Comparison of ENCODE assay signal across 10 cellular contexts in the genomic region with DNA sequence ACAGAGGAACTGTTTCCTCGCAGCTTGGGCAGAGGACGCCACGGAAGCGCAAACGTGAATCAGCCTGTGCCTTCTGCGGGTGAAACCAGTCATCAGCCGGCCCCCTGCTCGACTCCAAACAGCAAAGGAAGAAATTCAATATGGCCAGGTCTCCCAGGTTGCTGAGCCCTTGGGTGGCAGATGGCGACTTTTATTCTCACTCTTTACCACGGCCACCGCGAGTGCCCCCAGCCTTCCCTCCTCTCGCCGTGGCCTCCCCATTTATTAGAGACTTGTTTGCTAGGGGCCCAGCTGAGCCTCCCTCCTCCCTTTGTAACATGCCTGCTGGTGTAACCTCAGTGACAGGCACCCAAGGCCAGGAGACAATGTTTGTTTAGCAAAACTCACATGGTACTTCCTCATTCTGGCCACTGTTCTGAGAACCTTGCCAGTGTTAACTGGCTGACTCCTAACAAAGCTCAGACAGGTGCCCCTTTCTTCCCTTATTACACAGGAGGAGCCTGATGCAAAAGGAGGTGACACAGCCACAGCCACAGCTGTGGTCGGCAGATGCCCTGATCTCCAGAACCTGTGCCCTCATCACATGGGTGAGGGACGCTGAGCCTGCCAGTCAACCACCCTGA. TPM values are rescaled to one million over a fixed set of nuclear protein-coding genes. Genes with fewer than 3 reads are reported as not detected.
DNase-seq lines count a peak whose midpoint lies in the region; ATAC-seq and TF ChIP-seq lines count a peak whose summit lies in the region.
"Had no signal": no experiment of that assay in that cellular context is flagged by ENCODE, and none has a peak within 500 bp of the region (broad histone marks: within the 10 kb centered on the region; RNA-seq: fewer than 3 reads in every experiment).

No MANE protein-coding gene starts in this region.

- no peaks in the 10 kb centered on the region for H3K9me3 ChIP-seq in breast epithelium
- no peaks in the 10 kb centered on the region for H3K9me3 ChIP-seq in gastrocnemius medialis

- H3K27ac Mint-ChIP-seq in MCF 10A (ENCODE audit: low read depth, unreplicated experiment) = no peak overlapping the region

- CTCF ChIA-PET in MCF 10A (lab: Yijun Ruan, JAX) = no interaction called here

- DNase-seq in breast epithelium (ENCODE audit: low spot score in 2 of 2) (peak in 1 of 2 donors; percentile 54), MCF 10A (ENCODE audit: unreplicated experiment) (no peak), NOMO-1 treated with DMSO at 0.1 percent for 48 hours (lab: John Stamatoyannopoulos, UW; ENCODE audit: unreplicated experiment) (peak; percentile 66), left lobe of liver (ENCODE audit: low spot score) (no peak), gastrocnemius medialis (no peak), Right ventricle myocardium superior (no peak), DMS 273 (lab: John Stamatoyannopoulos, UW; ENCODE audit: unreplicated experiment) (no peak)
- DNase-seq: left ventricle myocardium superior had no signal

- intact Hi-C loops in breast epithelium (cut with DNase I; ENCODE audit: low total_unique reads) = loop anchor here (2.0 kb wide), 1 partner anchor 17 kb away; no protein-coding TSS in a partner anchor
- intact Hi-C loops in MCF 10A (cut with micrococcal nuclease) = no loop called here
- intact Hi-C loops in gastrocnemius medialis (cut with DNase I; ENCODE audit: low total_unique reads) = no loop called here
- intact Hi-C loops in Right ventricle myocardium superior (cut with DNase I) = loop anchor here (5.0 kb wide), 1 partner anchor 33 kb away; no protein-coding TSS in a partner anchor

- no peaks in the 10 kb centered on the region for H3K36me3 ChIP-seq in breast epithelium
- H3K36me3 ChIP-seq in gastrocnemius medialis = no peaks in the 10 kb centered on the region

- in situ Hi-C loops in gastrocnemius medialis (cut with MboI; ENCODE audit: low sequenced_read_pairs in 4 of 4) = loop anchor here in 1 of 4 donors (25.0 kb wide), 1 partner anchor 93 kb away; no protein-coding TSS in a partner anchor

- H3K27ac ChIP-seq in breast epithelium = peak overlapping the region; percentile 77 to 83
- H3K27ac ChIP-seq in gastrocnemius medialis = no peak overlapping the region
- H3K27ac ChIP-seq: esophagus muscularis mucosa had no signal

- no peaks in the 10 kb centered on the region for H3K36me3 Mint-ChIP-seq in MCF 10A (ENCODE audit: insufficient read depth, unreplicated experiment)

- peak; percentile 74 for ATAC-seq in left lobe of liver
- ATAC-seq in gastrocnemius medialis = no peak
- ATAC-seq in HG03135 (IDR thresholded peaks at IDR 0.05; ENCODE audit: unreplicated experiment) = no peak
- ATAC-seq in Right ventricle myocardium superior (ENCODE audit: poor library complexity) = no peak
- ATAC-seq: left ventricle myocardium superior had no signal

- H3K4me3 ChIP-seq in breast epithelium (no peak overlapping the region), gastrocnemius medialis (no peak overlapping the region)
- H3K4me3 ChIP-seq: esophagus muscularis mucosa had no signal

- H3K4me1 Mint-ChIP-seq in MCF 10A (ENCODE audit: insufficient read depth, unreplicated experiment) = peaks cover 10% of the 10 kb centered on the region

- no peaks in the 10 kb centered on the region for H3K4me1 ChIP-seq in breast epithelium
- H3K4me1 ChIP-seq in gastrocnemius medialis = peaks cover 8 to 13% of the 10 kb centered on the region in 2 donors

- H3K27me3 ChIP-seq in breast epithelium (no peaks in the 10 kb centered on the region), gastrocnemius medialis (no peaks in the 10 kb centered on the region)
- H3K27me3 ChIP-seq: esophagus muscularis mucosa had no signal

- POLR2A ChIA-PET in MCF 10A (lab: Yijun Ruan, JAX) = no interaction called here

- TF ChIP-seq POLR2A in breast epithelium (IDR thresholded peaks at IDR 0.05) = no peak
- no peak for TF ChIP-seq POLR2A in gastrocnemius medialis (IDR thresholded peaks at IDR 0.05)

- no peaks in the 10 kb centered on the region for H3K27me3 Mint-ChIP-seq in MCF 10A (ENCODE audit: insufficient read depth, unreplicated experiment)

- TF ChIP-seq CTCF in breast epithelium (IDR thresholded peaks at IDR 0.05) = no peak
- TF ChIP-seq CTCF in MCF 10A (IDR thresholded peaks at IDR 0.05; ENCODE audit: unreplicated experiment) = no peak
- no peak for TF ChIP-seq CTCF in gastrocnemius medialis (IDR thresholded peaks at IDR 0.05 in 4 of 5, conservative IDR thresholded peaks at IDR 0.05 in 1 of 5)

- H3K4me3 Mint-ChIP-seq in MCF 10A (ENCODE audit: unreplicated experiment) = no peak overlapping the region

- no TSS peak for BruUV-seq in MCF 10A (replicated peaks; lab: Mats Ljungman, UMichigan)

- no peaks in the 10 kb centered on the region for H3K9me3 Mint-ChIP-seq in MCF 10A (ENCODE audit: unreplicated experiment)

RNA-seq across cellular contexts. Expression of gene RAB20, which starts 5.8 kb away (rescaled TPM):
- total RNA-seq in breast epithelium = 10 to 100 TPM; 25.8 to 33.4 (median 30.0) TPM
- 1.7 and 2.8 TPM in 2 replicates for total RNA-seq in MCF 10A (2022)
- 12.3 TPM for total RNA-seq in left lobe of liver
- 1 to 10 TPM in 2 of 4 donors, under 1 TPM in 2; 0.31 to 9.1 (median 2.0) TPM for total RNA-seq in gastrocnemius medialis
- 10.0 TPM for total RNA-seq in Right ventricle myocardium superior

RNA-seq across cellular contexts. Expression of gene NAXD, which starts 59.6 kb away (rescaled TPM):
- 10 to 100 TPM; 23.4 to 34.8 (median 32.1) TPM for total RNA-seq in breast epithelium
- 27.7 and 28.3 TPM in 2 replicates for total RNA-seq in MCF 10A (2022)
- total RNA-seq in left lobe of liver = 34.4 TPM
- 10 to 100 TPM; 17.9 to 24.7 (median 21.5) TPM for total RNA-seq in gastrocnemius medialis
- total RNA-seq in Right ventricle myocardium superior = 27.6 TPM

Comparison
In these comparisons a context has a peak if more than half of its experiments do, and no peak if none do; other contexts are left out.
1. intact Hi-C loops: an anchor here in breast epithelium (2.0 kb wide) and Right ventricle myocardium superior (5.0 kb wide); none called in MCF 10A and gastrocnemius medialis.
2. H3K27ac ChIP-seq: peak in breast epithelium (2 of 2); none in gastrocnemius medialis (0 of 4).